Comparison of ENCODE assay signal across 13 cellular contexts in the genomic region with DNA sequence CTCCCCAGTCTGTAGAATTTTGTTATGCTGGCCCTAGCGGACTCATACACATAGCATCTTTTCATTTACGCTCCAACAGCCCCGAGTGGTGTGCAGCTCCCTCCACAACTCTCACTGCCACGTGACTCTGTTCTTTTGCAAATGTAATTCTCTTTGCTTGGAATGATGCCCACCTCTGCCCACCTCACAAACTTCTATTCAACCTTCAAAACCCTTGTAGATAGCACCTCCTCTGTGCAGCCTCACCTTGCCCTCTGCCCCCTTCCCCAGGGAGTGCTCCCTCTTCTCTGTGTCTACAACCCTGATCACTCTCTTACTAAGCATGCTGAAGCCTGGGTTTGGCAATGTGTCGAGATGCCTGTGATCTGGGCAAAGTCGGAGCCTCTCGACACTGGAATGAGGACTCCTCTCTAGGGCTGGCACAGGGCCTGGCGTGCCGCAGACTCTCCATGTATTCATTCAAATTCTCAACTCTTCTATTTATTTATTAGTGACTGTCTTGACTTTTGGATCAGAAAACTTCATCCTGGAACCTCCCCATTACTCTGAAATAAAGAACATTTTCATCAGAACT.
DNase-seq lines count a peak whose midpoint lies in the region; ATAC-seq, FAIRE-seq and TF ChIP-seq lines count a peak whose summit lies in the region.
"Had no signal": no experiment of that assay in that cellular context is flagged by ENCODE, and none has a peak within 500 bp of the region (broad histone marks: within the 10 kb centered on the region; RNA-seq: fewer than 3 reads in every experiment).

No MANE protein-coding gene starts in this region.

- no peaks in the 10 kb centered on the region for H3K9me3 ChIP-seq in astrocyte (ENCODE audit: insufficient read depth, low read depth, low read length)
- H3K9me3 ChIP-seq in left ventricle myocardium inferior (replicated peaks) = no peaks in the 10 kb centered on the region
- no peaks in the 10 kb centered on the region for H3K9me3 ChIP-seq in skeletal muscle satellite cell (replicated peaks; ENCODE audit: low read length)
- H3K9me3 ChIP-seq: body of pancreas had no signal

- no peak for TF ChIP-seq CTCF in astrocyte (IDR thresholded peaks at IDR 0.05; ENCODE audit: insufficient read depth, low read depth, low read length)
- TF ChIP-seq CTCF in left ventricle myocardium inferior (IDR thresholded peaks at IDR 0.05; ENCODE audit: borderline replicate concordance) = no peak

- peak overlapping the region; percentile 64 for H3K27ac ChIP-seq in astrocyte (ENCODE audit: low read depth, low read length)
- H3K27ac ChIP-seq in left ventricle myocardium inferior (replicated peaks) = peak overlapping the region; percentile 96

- peak overlapping the region; percentile 64 for H3K4me2 ChIP-seq in astrocyte (ENCODE audit: low read length)
- peak overlapping the region; percentile 48 for H3K4me2 ChIP-seq in skeletal muscle satellite cell (ENCODE audit: low read length)

- no peak for FAIRE-seq in astrocyte (lab: Jason Lieb, UNC)

- peak overlapping the region; percentile 63 for H3K27ac Mint-ChIP-seq in astrocyte (ENCODE audit: unreplicated experiment)

- H3K27me3 Mint-ChIP-seq in astrocyte (ENCODE audit: low read depth, unreplicated experiment) = no peaks in the 10 kb centered on the region

- H3K4me1 ChIP-seq in astrocyte (ENCODE audit: insufficient read depth, low read length) (peaks cover 51% of the 10 kb centered on the region), left ventricle myocardium inferior (peaks cover 88% of the 10 kb centered on the region), skeletal muscle satellite cell (ENCODE audit: control insufficient read depth, insufficient read depth, low read length) (peaks cover 76% of the 10 kb centered on the region)

- H4K20me1 ChIP-seq in astrocyte (ENCODE audit: insufficient read depth, low read length) = no peaks in the 10 kb centered on the region

- DNase-seq in DMS79 (lab: John Stamatoyannopoulos, UW) = peak; percentile 28
- no peak for DNase-seq in astrocyte (ENCODE audit: low read depth)
- DNase-seq in left ventricle myocardium inferior = no peak
- DNase-seq in NCI-H526 treated with DMSO at 0.1 percent for 48 hours (lab: John Stamatoyannopoulos, UW) = no peak
- no peak for DNase-seq in effector CD8-positive, alpha-beta T cell (lab: John Stamatoyannopoulos, UW)
- DNase-seq in HuH-7.5 (ENCODE audit: low spot score) = no peak
- DNase-seq: CD4-positive, CD25-positive, alpha-beta regulatory T cell; KG1; naive thymus-derived CD8-positive, alpha-beta T cell; stimulated activated CD4-positive, alpha-beta T cell treated with anti-CD3 and anti-CD28 coated beads, Interleukin-4, amount 100 ng/mL, for 24 hours had no signal

- H3K36me3 Mint-ChIP-seq in astrocyte (ENCODE audit: low read depth, unreplicated experiment) = peaks cover 5% of the 10 kb centered on the region
- H3K36me3 Mint-ChIP-seq: CD4-positive, CD25-positive, alpha-beta regulatory T cell; naive thymus-derived CD8-positive, alpha-beta T cell had no signal

- H3K4me3 ChIP-seq in astrocyte (ENCODE audit: insufficient read depth, low read depth, low read length) (no peak overlapping the region), left ventricle myocardium inferior (peak overlapping the region; percentile 11), skeletal muscle satellite cell (ENCODE audit: low read length) (peak overlapping the region; percentile 16)
- H3K4me3 ChIP-seq: body of pancreas had no signal

- peak overlapping the region; percentile 45 for H3K9ac ChIP-seq in astrocyte (ENCODE audit: low read length)
- H3K9ac ChIP-seq in skeletal muscle satellite cell (ENCODE audit: low read depth, low read length) = peak overlapping the region; percentile 64

- H3K4me1 Mint-ChIP-seq in astrocyte (ENCODE audit: low read depth, unreplicated experiment) = peaks cover 55% of the 10 kb centered on the region
- H3K4me1 Mint-ChIP-seq: CD4-positive, CD25-positive, alpha-beta regulatory T cell had no signal

- no peak overlapping the region for H3K4me3 Mint-ChIP-seq in astrocyte (ENCODE audit: unreplicated experiment)
- H3K4me3 Mint-ChIP-seq: CD4-positive, CD25-positive, alpha-beta regulatory T cell; naive thymus-derived CD8-positive, alpha-beta T cell had no signal

- no peaks in the 10 kb centered on the region for H3K79me2 ChIP-seq in astrocyte (ENCODE audit: insufficient read depth, low read length)

- no peak overlapping the region for H2AFZ ChIP-seq in astrocyte (ENCODE audit: low read depth, low read length)

- H3K9me3 Mint-ChIP-seq in astrocyte (ENCODE audit: unreplicated experiment) = peaks cover 2% of the 10 kb centered on the region
- H3K9me3 Mint-ChIP-seq: naive thymus-derived CD8-positive, alpha-beta T cell had no signal

- H3K27me3 ChIP-seq in astrocyte (ENCODE audit: insufficient read depth, low read length) = no peaks in the 10 kb centered on the region
- H3K27me3 ChIP-seq in left ventricle myocardium inferior (ENCODE audit: low read depth) = no peaks in the 10 kb centered on the region
- H3K27me3 ChIP-seq in skeletal muscle satellite cell (ENCODE audit: control insufficient read depth, insufficient read depth, low read length) = no peaks in the 10 kb centered on the region
- H3K27me3 ChIP-seq: body of pancreas had no signal

- H3K36me3 ChIP-seq in astrocyte (ENCODE audit: insufficient read depth, low read length) (no peaks in the 10 kb centered on the region), left ventricle myocardium inferior (no peaks in the 10 kb centered on the region), skeletal muscle satellite cell (ENCODE audit: insufficient read depth, low read length) (peaks cover 4% of the 10 kb centered on the region)

- intact Hi-C loops in left ventricle myocardium inferior (cut with micrococcal nuclease) = loop anchor here (5.0 to 10.0 kb wide), 2 partner anchors 54 to 73 kb away; partner anchors contain the start of gene MGLL

- no peak for ATAC-seq in GM18868 (IDR thresholded peaks at IDR 0.05; ENCODE audit: unreplicated experiment)
- ATAC-seq: naive thymus-derived CD8-positive, alpha-beta T cell had no signal
